1 cellular context compared by ENCODE assay signal in the genomic region with DNA sequence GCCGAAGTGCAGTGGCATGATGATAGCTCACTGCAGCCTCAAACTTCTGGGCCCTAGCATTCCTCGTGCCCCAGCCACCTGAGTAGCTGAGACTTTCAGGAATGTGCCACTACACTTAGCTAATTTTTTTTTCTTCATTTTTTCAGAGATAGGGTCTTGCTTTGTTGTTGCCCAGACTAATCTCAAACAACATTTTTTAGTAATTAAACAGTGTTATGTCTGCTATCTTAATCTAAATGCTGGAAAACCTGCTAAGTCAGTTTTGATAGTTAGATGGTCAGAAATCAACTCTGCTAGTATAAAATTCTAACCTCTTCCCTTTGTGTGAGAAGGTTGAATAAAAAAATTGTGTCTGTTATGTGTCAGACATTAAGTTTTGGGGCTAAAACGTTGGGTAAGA.
TF ChIP-seq lines count a peak whose summit lies in the region.

No MANE protein-coding gene starts in this region.

TF ChIP-seq in GM12878, 131 proteins besides CTCF, POLR2A, EP300 and RAD21:
- TF ChIP-seq EED (IDR thresholded peaks at IDR 0.05; ENCODE audit: low read depth) = no peak
